ENCODE assay signal across 18 cellular contexts in genomic region chr13:51524312-51524711, GRCh38. TPM values are rescaled to one million over a fixed set of nuclear protein-coding genes. Genes with fewer than 3 reads are reported as not detected.
DNase-seq lines count a peak whose midpoint lies in the region; FAIRE-seq and TF ChIP-seq lines count a peak whose summit lies in the region.
"Had no signal": no experiment of that assay in that cellular context is flagged by ENCODE, and none has a peak within 500 bp of the region (broad histone marks: within the 10 kb centered on the region; RNA-seq: fewer than 3 reads in every experiment).

No MANE protein-coding gene starts in this region.

- H3K27ac ChIP-seq in epithelial cell of prostate = peak overlapping the region; percentile 97
- peak overlapping the region; percentile 96 for H3K27ac ChIP-seq in smooth muscle cell (ENCODE audit: low read depth)
- no peak overlapping the region for H3K27ac ChIP-seq in testis
- H3K27ac ChIP-seq: brain microvascular endothelial cell, psoas muscle, thoracic aorta had no signal

- no peak overlapping the region for H3K4me3 ChIP-seq in smooth muscle cell
- H3K4me3 ChIP-seq in testis = no peak overlapping the region
- H3K4me3 ChIP-seq: psoas muscle, thoracic aorta had no signal

- H4K20me1 ChIP-seq in smooth muscle cell (ENCODE audit: low read depth) = no peaks in the 10 kb centered on the region

- H3K4me2 ChIP-seq in smooth muscle cell = peak overlapping the region; percentile 47

- peak overlapping the region; percentile 87 for H3K9ac ChIP-seq in smooth muscle cell (ENCODE audit: low read depth)

- H3K27me3 ChIP-seq in smooth muscle cell (ENCODE audit: low read depth) (no peaks in the 10 kb centered on the region), testis (no peaks in the 10 kb centered on the region)
- H3K27me3 ChIP-seq: brain microvascular endothelial cell had no signal

- no peak for TF ChIP-seq CTCF in smooth muscle cell (IDR thresholded peaks at IDR 0.05; ENCODE audit: borderline replicate concordance, insufficient read depth, poor library complexity, severe bottlenecking)
- TF ChIP-seq CTCF in testis (IDR thresholded peaks at IDR 0.05) = no peak

- peak; percentile 46 for DNase-seq in DMS153 (lab: John Stamatoyannopoulos, UW)
- DNase-seq in DMS153 treated with DMSO at 0.1 percent for 48 hours (lab: John Stamatoyannopoulos, UW; ENCODE audit: unreplicated experiment) = no peak
- peak; percentile 46 for DNase-seq in epithelial cell of prostate (ENCODE audit: low read depth, low spot score)
- no peak for DNase-seq in smooth muscle cell (lab: John Stamatoyannopoulos, UW; ENCODE audit: unreplicated experiment)
- no peak for DNase-seq in GM12892 (ENCODE audit: insufficient read length)
- DNase-seq in testis = no peak
- no peak for DNase-seq in NOMO-1 (lab: John Stamatoyannopoulos, UW; ENCODE audit: unreplicated experiment in 2 of 2)
- DNase-seq: 8988T; activated CD4-positive, alpha-beta T cell treated with anti-CD3 and anti-CD28 coated beads, Interleukin-2, amount 50 U/mL, for 48 hours; activated T-cell treated with anti-CD3 and anti-CD28 coated beads, Interleukin-2, amount 50 U/mL, for 24 hours; CD4-positive, CD25-positive, alpha-beta regulatory T cell; NCI-H1092; NCI-H82; psoas muscle; SW 1271 had no signal

- TF ChIP-seq POLR2A in GM12892 (IDR thresholded peaks at IDR 0.05; ENCODE audit: low read depth, low read length) (no peak), testis (IDR thresholded peaks at IDR 0.05) (no peak)

- intact Hi-C loops in testis (cut with DNase I; ENCODE audit: low total_unique reads) = no loop called here

- H3F3A ChIP-seq in smooth muscle cell (ENCODE audit: low read depth) = peaks cover 11% of the 10 kb centered on the region

- no peak overlapping the region for H2AFZ ChIP-seq in smooth muscle cell (ENCODE audit: low read depth)

- H3K79me2 ChIP-seq in smooth muscle cell (ENCODE audit: low read depth) = no peaks in the 10 kb centered on the region

- H3K4me1 ChIP-seq in smooth muscle cell (ENCODE audit: low read depth) = peaks cover 21% of the 10 kb centered on the region
- H3K4me1 ChIP-seq in testis = no peaks in the 10 kb centered on the region
- H3K4me1 ChIP-seq: psoas muscle had no signal

- no peak for FAIRE-seq in GM12892 (lab: Jason Lieb, UNC)

- H3K36me3 ChIP-seq in smooth muscle cell (ENCODE audit: low read depth) (no peaks in the 10 kb centered on the region), testis (ENCODE audit: low read depth, missing control alignments) (no peaks in the 10 kb centered on the region)
- H3K36me3 ChIP-seq: brain microvascular endothelial cell, thoracic aorta had no signal

- no peaks in the 10 kb centered on the region for H3K9me3 ChIP-seq in smooth muscle cell (replicated peaks; ENCODE audit: low read depth)
- H3K9me3 ChIP-seq in testis = no peaks in the 10 kb centered on the region
- H3K9me3 ChIP-seq: psoas muscle, thoracic aorta had no signal

- WGBS in smooth muscle cell (ENCODE audit: low lambda C conversion rate) = 10% methylated on average over 4 of the region's 4 CpGs
- WGBS in testis, 2 donors = 88 to 90% methylated on average over 4 of the region's 4 CpGs

TF ChIP-seq in PFSK-1, 5 proteins besides CTCF, POLR2A, EP300 and RAD21:
- TF ChIP-seq, protein P1, sequence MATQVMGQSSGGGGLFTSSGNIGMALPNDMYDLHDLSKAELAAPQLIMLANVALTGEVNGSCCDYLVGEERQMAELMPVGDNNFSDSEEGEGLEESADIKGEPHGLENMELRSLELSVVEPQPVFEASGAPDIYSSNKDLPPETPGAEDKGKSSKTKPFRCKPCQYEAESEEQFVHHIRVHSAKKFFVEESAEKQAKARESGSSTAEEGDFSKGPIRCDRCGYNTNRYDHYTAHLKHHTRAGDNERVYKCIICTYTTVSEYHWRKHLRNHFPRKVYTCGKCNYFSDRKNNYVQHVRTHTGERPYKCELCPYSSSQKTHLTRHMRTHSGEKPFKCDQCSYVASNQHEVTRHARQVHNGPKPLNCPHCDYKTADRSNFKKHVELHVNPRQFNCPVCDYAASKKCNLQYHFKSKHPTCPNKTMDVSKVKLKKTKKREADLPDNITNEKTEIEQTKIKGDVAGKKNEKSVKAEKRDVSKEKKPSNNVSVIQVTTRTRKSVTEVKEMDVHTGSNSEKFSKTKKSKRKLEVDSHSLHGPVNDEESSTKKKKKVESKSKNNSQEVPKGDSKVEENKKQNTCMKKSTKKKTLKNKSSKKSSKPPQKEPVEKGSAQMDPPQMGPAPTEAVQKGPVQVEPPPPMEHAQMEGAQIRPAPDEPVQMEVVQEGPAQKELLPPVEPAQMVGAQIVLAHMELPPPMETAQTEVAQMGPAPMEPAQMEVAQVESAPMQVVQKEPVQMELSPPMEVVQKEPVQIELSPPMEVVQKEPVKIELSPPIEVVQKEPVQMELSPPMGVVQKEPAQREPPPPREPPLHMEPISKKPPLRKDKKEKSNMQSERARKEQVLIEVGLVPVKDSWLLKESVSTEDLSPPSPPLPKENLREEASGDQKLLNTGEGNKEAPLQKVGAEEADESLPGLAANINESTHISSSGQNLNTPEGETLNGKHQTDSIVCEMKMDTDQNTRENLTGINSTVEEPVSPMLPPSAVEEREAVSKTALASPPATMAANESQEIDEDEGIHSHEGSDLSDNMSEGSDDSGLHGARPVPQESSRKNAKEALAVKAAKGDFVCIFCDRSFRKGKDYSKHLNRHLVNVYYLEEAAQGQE (IDR thresholded peaks at IDR 0.05; ENCODE audit: insufficient read depth in 1 of 2, low read depth in 2 of 2, low read length in 2 of 2) = no peak
- TF ChIP-seq SIN3A (IDR thresholded peaks at IDR 0.05; ENCODE audit: borderline replicate concordance, insufficient read depth, low read length) = peak; percentile 45; the same call in 1 of the 2 replicates

RNA-seq across cellular contexts. Expression of gene WDFY2, which starts 60.0 kb away (rescaled TPM):
- polyA plus RNA-seq in PFSK-1 (2012; ENCODE audit: insufficient read length, low read depth) = 10.6 TPM
- total RNA-seq in smooth muscle cell = 9.3 and 13.7 TPM in 2 replicates
- 6.6 and 9.8 TPM in 2 replicates for polyA plus RNA-seq in smooth muscle cell
- polyA plus RNA-seq in GM12892 (2012; ENCODE audit: missing spikeins) = 5.0 TPM
- total RNA-seq in testis = 10 to 100 TPM; 36.1 to 45.8 TPM
- polyA plus RNA-seq in testis (ENCODE audit: insufficient read depth, low read depth, low replicate concordance) = 17.1 TPM

Comparison
In these comparisons a context has a peak if more than half of its experiments do, and no peak if none do; other contexts are left out.
1. DNase-seq: peak in DMS153 (single experiment) and epithelial cell of prostate (single experiment); none in DMS153 treated with DMSO at 0.1 percent for 48 hours (single experiment), smooth muscle cell (single experiment), GM12892 (single experiment), testis (single experiment) and NOMO-1 (0 of 2).
2. H3K27ac ChIP-seq: peak in epithelial cell of prostate (single experiment) and smooth muscle cell (single experiment); none in testis (0 of 2).